In genomic region chr4:157996061-157996460, GRCh38 we compare ENCODE assay signal across 30 cellular contexts.
DNase-seq lines count a peak whose midpoint lies in the region; FAIRE-seq and TF ChIP-seq lines count a peak whose summit lies in the region.
"Had no signal": no experiment of that assay in that cellular context is flagged by ENCODE, and none has a peak within 500 bp of the region (broad histone marks: within the 10 kb centered on the region; RNA-seq: fewer than 3 reads in every experiment).

No MANE protein-coding gene starts in this region.

- DNase-seq in fibroblast of lung (ENCODE audit: low read depth in 2 of 2): peak in 1 of 2 donors; percentile 42
- DNase-seq in osteocyte (ENCODE audit: extremely low spot score, unreplicated experiment): no peak
- DNase-seq in stimulated activated CD4-positive, alpha-beta T cell treated with anti-CD3 and anti-CD28 coated beads, Interleukin-2, amount 100 ng/mL, for 24 hours: no peak
- no peak for DNase-seq in stimulated activated naive CD4-positive, alpha-beta T cell (lab: John Stamatoyannopoulos, UW)
- DNase-seq in OCI-LY7 (ENCODE audit: low spot score): no peak
- no peak for DNase-seq in HCEC 1CT
- DNase-seq: activated B cell treated with CpG ODN at 0.5 μM for 24 hours; CD4-positive, alpha-beta T cell; effector CD4-positive, alpha-beta T cell; EL; gastrocnemius medialis; hippocampal formation; left ventricle myocardium superior; MG63; mucosa of descending colon; NCI-H1436; NCI-H446 treated with DMSO at 0.1 percent for 48 hours; OCI-M1; stimulated activated CD4-positive, alpha-beta T cell treated with anti-CD3 and anti-CD28 coated beads, Interleukin-4, amount 100 ng/mL, for 1 hour; stimulated activated naive B cell treated with anti-CD40 and anti-IgM and Interleukin-4, amounts not matched to agents 10 μg/mL and 1 μg/mL and 100 μg/mL, for 72 hours; SW 1271; T1000 had no signal

- no TSS peak for BruUV-seq in OCI-LY7 (replicated peaks; lab: Mats Ljungman, UMichigan)

- H3K4me3 ChIP-seq in BLaER1 treated with 17β-estradiol and CSF1 and Interleukin-3, amounts not matched to agents 10 nM and 100 nM: no peak overlapping the region
- H3K4me3 ChIP-seq in fibroblast of lung (replicated peaks in 1 of 4; ENCODE audit: control extremely low read depth in 1 of 4, insufficient read depth in 1 of 4, low read depth in 3 of 4, low read length in 4 of 4) (no peak overlapping the region), OCI-LY7 (ENCODE audit: low read depth, low read length, poor library complexity, severe bottlenecking) (no peak overlapping the region)
- H3K4me3 ChIP-seq: gastrocnemius medialis, K562, MG63, mucosa of descending colon, neural progenitor cell, prostate gland, thoracic aorta had no signal

- peak overlapping the region in 3 of 11 experiments; percentile 19 to 43 (median 31); a peak in 4 of 22 replicates for H3K4me2 ChIP-seq in BLaER1 treated with 17β-estradiol and CSF1 and Interleukin-3, amounts not matched to agents 10 nM and 100 nM
- H3K4me2 ChIP-seq in fibroblast of lung (ENCODE audit: extremely low read depth, insufficient read depth, low read length): no peak overlapping the region
- H3K4me2 ChIP-seq in OCI-LY7 (ENCODE audit: low read length): no peak overlapping the region
- H3K4me2 ChIP-seq: neural progenitor cell had no signal

- intact Hi-C loops in OCI-LY7 (cut with micrococcal nuclease; ENCODE audit: unreplicated experiment): loop anchor here (10.0 kb wide), 1 partner anchor 629 kb away; no protein-coding TSS in a partner anchor

- H3K9me3 ChIP-seq in BLaER1 treated with 17β-estradiol and CSF1 and Interleukin-3, amounts not matched to agents 10 nM and 100 nM (replicated peaks in 1 of 11): peaks cover 0 to 15% (median 0%) of the 10 kb centered on the region in 11 experiments; a peak in 5 of 22 replicates
- H3K9me3 ChIP-seq in fibroblast of lung (ENCODE audit: control insufficient read depth, insufficient read depth, low read depth, low read length) (no peaks in the 10 kb centered on the region), OCI-LY7 (ENCODE audit: low read length) (no peaks in the 10 kb centered on the region)
- H3K9me3 ChIP-seq: gastrocnemius medialis, MG63, mucosa of descending colon, prostate gland, thoracic aorta had no signal

- peaks cover 0 to 56% (median 2%) of the 10 kb centered on the region in 10 experiments; a peak in 10 of 20 replicates for H3K4me1 ChIP-seq in BLaER1 treated with 17β-estradiol and CSF1 and Interleukin-3, amounts not matched to agents 10 nM and 100 nM
- H3K4me1 ChIP-seq in fibroblast of lung (ENCODE audit: control insufficient read depth, extremely low read depth, insufficient read depth, low read length) (peaks cover 2% of the 10 kb centered on the region), OCI-LY7 (ENCODE audit: insufficient read depth, low read length, poor library complexity, severe bottlenecking) (no peaks in the 10 kb centered on the region)

- CTCF ChIA-PET in OCI-LY7 (lab: Charles Lee; ENCODE audit: unreplicated experiment): no interaction called here

- H3K4me1 Mint-ChIP-seq in osteocyte (ENCODE audit: unreplicated experiment): peaks cover 24% of the 10 kb centered on the region
- H3K4me1 Mint-ChIP-seq: activated B cell treated with CpG ODN at 0.5 μM for 24 hours; activated naive CD4-positive, alpha-beta T cell treated with anti-CD3 and anti-CD28 coated beads, Interleukin-2, amount 50 U/mL, for 24 hours; neural progenitor cell; stimulated activated naive B cell treated with anti-CD40 and anti-IgM and Interleukin-4, amounts not matched to agents 10 μg/mL and 1 μg/mL and 100 μg/mL, for 72 hours had no signal

- no peaks in the 10 kb centered on the region for H3K36me3 ChIP-seq in BLaER1 treated with 17β-estradiol and CSF1 and Interleukin-3, amounts not matched to agents 10 nM and 100 nM
- H3K36me3 ChIP-seq in fibroblast of lung (ENCODE audit: control insufficient read depth, insufficient read depth, low read length) (no peaks in the 10 kb centered on the region), OCI-LY7 (ENCODE audit: insufficient read depth, low read length) (no peaks in the 10 kb centered on the region)
- H3K36me3 ChIP-seq: gastrocnemius medialis, MG63, neural progenitor cell, prostate gland, thoracic aorta had no signal

- H3K36me3 Mint-ChIP-seq in osteocyte (ENCODE audit: unreplicated experiment): no peaks in the 10 kb centered on the region
- H3K36me3 Mint-ChIP-seq: activated naive CD4-positive, alpha-beta T cell treated with anti-CD3 and anti-CD28 coated beads, Interleukin-2, amount 50 U/mL, for 24 hours; neural progenitor cell; stimulated activated naive B cell treated with anti-CD40 and anti-IgM and Interleukin-4, amounts not matched to agents 10 μg/mL and 1 μg/mL and 100 μg/mL, for 72 hours had no signal

- peak overlapping the region; percentile 71 for H3K27ac Mint-ChIP-seq in osteocyte (ENCODE audit: unreplicated experiment)
- H3K27ac Mint-ChIP-seq: activated B cell treated with CpG ODN at 0.5 μM for 24 hours; activated naive CD4-positive, alpha-beta T cell treated with anti-CD3 and anti-CD28 coated beads, Interleukin-2, amount 50 U/mL, for 24 hours; activated T-helper 1 cell treated with anti-CD3 and anti-CD28 coated beads, Interleukin-12 subunit alpha, Interleukin-12 subunit beta, Interleukin-2, Interleukin-4 antibody, amounts not matched to agents 30 ng/mL and 10 ng/mL and 1 ng/mL, durations not matched to agents 14 hours and 24 hours and 36 hours; CD4-positive, alpha-beta T cell; neural progenitor cell; stimulated activated naive B cell treated with anti-CD40 and anti-IgM and Interleukin-4, amounts not matched to agents 10 μg/mL and 1 μg/mL and 100 μg/mL, for 72 hours had no signal

- peak; percentile 95 for FAIRE-seq in TTC549 (lab: Jason Lieb, UNC)
- FAIRE-seq: K562 had no signal

- peak overlapping the region in 7 of 11 experiments; percentile 6 to 75 (median 52); a peak in 10 of 22 replicates for H3K27ac ChIP-seq in BLaER1 treated with 17β-estradiol and CSF1 and Interleukin-3, amounts not matched to agents 10 nM and 100 nM
- no peak overlapping the region for H3K27ac ChIP-seq in fibroblast of lung (ENCODE audit: insufficient read depth, low read length)
- H3K27ac ChIP-seq in OCI-LY7 (ENCODE audit: low read depth, low read length, poor library complexity, severe bottlenecking): no peak overlapping the region
- H3K27ac ChIP-seq: gastrocnemius medialis, neural progenitor cell, thoracic aorta had no signal

- H3K27me3 ChIP-seq in BLaER1 treated with 17β-estradiol and CSF1 and Interleukin-3, amounts not matched to agents 10 nM and 100 nM: no peaks in the 10 kb centered on the region
- H3K27me3 ChIP-seq in fibroblast of lung (ENCODE audit: control insufficient read depth, insufficient read depth, low read length): no peaks in the 10 kb centered on the region
- H3K27me3 ChIP-seq: gastrocnemius medialis, MG63, neural progenitor cell had no signal

- no peaks in the 10 kb centered on the region for H3K9me2 ChIP-seq in OCI-LY7 (ENCODE audit: insufficient read depth, low read length)

- no peaks in the 10 kb centered on the region for H3K9me3 Mint-ChIP-seq in osteocyte (ENCODE audit: unreplicated experiment)
- H3K9me3 Mint-ChIP-seq: activated B cell treated with CpG ODN at 0.5 μM for 24 hours; activated naive CD4-positive, alpha-beta T cell treated with anti-CD3 and anti-CD28 coated beads, Interleukin-2, amount 50 U/mL, for 24 hours; activated T-helper 1 cell treated with anti-CD3 and anti-CD28 coated beads, Interleukin-12 subunit alpha, Interleukin-12 subunit beta, Interleukin-2, Interleukin-4 antibody, amounts not matched to agents 30 ng/mL and 10 ng/mL and 1 ng/mL, durations not matched to agents 14 hours and 24 hours and 36 hours; CD4-positive, alpha-beta T cell; neural progenitor cell; stimulated activated naive B cell treated with anti-CD40 and anti-IgM and Interleukin-4, amounts not matched to agents 10 μg/mL and 1 μg/mL and 100 μg/mL, for 72 hours had no signal

- no peaks in the 10 kb centered on the region for H4K20me1 ChIP-seq in BLaER1 treated with 17β-estradiol and CSF1 and Interleukin-3, amounts not matched to agents 10 nM and 100 nM
- no peaks in the 10 kb centered on the region for H4K20me1 ChIP-seq in fibroblast of lung (ENCODE audit: control insufficient read depth, extremely low read depth, insufficient read depth, low read length)
- H4K20me1 ChIP-seq in OCI-LY7 (ENCODE audit: insufficient read depth, low read length): no peaks in the 10 kb centered on the region

- no peak overlapping the region for H3K9ac ChIP-seq in BLaER1 treated with 17β-estradiol and CSF1 and Interleukin-3, amounts not matched to agents 10 nM and 100 nM
- no peak overlapping the region for H3K9ac ChIP-seq in fibroblast of lung (ENCODE audit: insufficient read depth, low read length)
- H3K9ac ChIP-seq: neural progenitor cell had no signal

- no peak for TF ChIP-seq CTCF in fibroblast of lung (conservative IDR thresholded peaks at IDR 0.05 in 1 of 2, IDR thresholded peaks at IDR 0.05 in 1 of 2; ENCODE audit: low read depth in 1 of 2, low read length in 2 of 2)
- TF ChIP-seq CTCF in osteocyte (IDR thresholded peaks at IDR 0.05): no peak
- no peak for TF ChIP-seq CTCF in OCI-LY7 (conservative IDR thresholded peaks at IDR 0.05; ENCODE audit: low read length)

- POLR2A ChIA-PET in OCI-LY7 (lab: Charles Lee): no interaction called here

- H3K27me3 Mint-ChIP-seq in osteocyte (ENCODE audit: unreplicated experiment): no peaks in the 10 kb centered on the region
- H3K27me3 Mint-ChIP-seq: activated B cell treated with CpG ODN at 0.5 μM for 24 hours; CD4-positive, alpha-beta T cell; stimulated activated naive B cell treated with anti-CD40 and anti-IgM and Interleukin-4, amounts not matched to agents 10 μg/mL and 1 μg/mL and 100 μg/mL, for 72 hours had no signal

- no peak overlapping the region for H3K4me3 Mint-ChIP-seq in osteocyte (ENCODE audit: unreplicated experiment)
- H3K4me3 Mint-ChIP-seq: activated B cell treated with CpG ODN at 0.5 μM for 24 hours; activated naive CD4-positive, alpha-beta T cell treated with anti-CD3 and anti-CD28 coated beads, Interleukin-2, amount 50 U/mL, for 24 hours; activated T-helper 1 cell treated with anti-CD3 and anti-CD28 coated beads, Interleukin-12 subunit alpha, Interleukin-12 subunit beta, Interleukin-2, Interleukin-4 antibody, amounts not matched to agents 30 ng/mL and 10 ng/mL and 1 ng/mL, durations not matched to agents 14 hours and 24 hours and 36 hours; CD4-positive, alpha-beta T cell; neural progenitor cell; stimulated activated naive B cell treated with anti-CD40 and anti-IgM and Interleukin-4, amounts not matched to agents 10 μg/mL and 1 μg/mL and 100 μg/mL, for 72 hours had no signal

- H3K79me2 ChIP-seq in fibroblast of lung (ENCODE audit: control insufficient read depth, insufficient read depth, low read length): no peaks in the 10 kb centered on the region
- no peaks in the 10 kb centered on the region for H3K79me2 ChIP-seq in OCI-LY7 (ENCODE audit: insufficient read depth, low read depth, low read length)

- H2AFZ ChIP-seq in fibroblast of lung (ENCODE audit: low read length) (peak overlapping the region; percentile 60), OCI-LY7 (ENCODE audit: low read length) (no peak overlapping the region)
- H2AFZ ChIP-seq: neural progenitor cell had no signal

Comparison
In these comparisons a context has a peak if more than half of its experiments do, and no peak if none do; other contexts are left out.
1. H3K27ac ChIP-seq: peak in BLaER1 treated with 17β-estradiol and CSF1 and Interleukin-3, amounts not matched to agents 10 nM and 100 nM (7 of 11); none in fibroblast of lung (single experiment) and OCI-LY7 (single experiment).